Comparison of ENCODE assay signal across 26 cellular contexts in the genomic region with DNA sequence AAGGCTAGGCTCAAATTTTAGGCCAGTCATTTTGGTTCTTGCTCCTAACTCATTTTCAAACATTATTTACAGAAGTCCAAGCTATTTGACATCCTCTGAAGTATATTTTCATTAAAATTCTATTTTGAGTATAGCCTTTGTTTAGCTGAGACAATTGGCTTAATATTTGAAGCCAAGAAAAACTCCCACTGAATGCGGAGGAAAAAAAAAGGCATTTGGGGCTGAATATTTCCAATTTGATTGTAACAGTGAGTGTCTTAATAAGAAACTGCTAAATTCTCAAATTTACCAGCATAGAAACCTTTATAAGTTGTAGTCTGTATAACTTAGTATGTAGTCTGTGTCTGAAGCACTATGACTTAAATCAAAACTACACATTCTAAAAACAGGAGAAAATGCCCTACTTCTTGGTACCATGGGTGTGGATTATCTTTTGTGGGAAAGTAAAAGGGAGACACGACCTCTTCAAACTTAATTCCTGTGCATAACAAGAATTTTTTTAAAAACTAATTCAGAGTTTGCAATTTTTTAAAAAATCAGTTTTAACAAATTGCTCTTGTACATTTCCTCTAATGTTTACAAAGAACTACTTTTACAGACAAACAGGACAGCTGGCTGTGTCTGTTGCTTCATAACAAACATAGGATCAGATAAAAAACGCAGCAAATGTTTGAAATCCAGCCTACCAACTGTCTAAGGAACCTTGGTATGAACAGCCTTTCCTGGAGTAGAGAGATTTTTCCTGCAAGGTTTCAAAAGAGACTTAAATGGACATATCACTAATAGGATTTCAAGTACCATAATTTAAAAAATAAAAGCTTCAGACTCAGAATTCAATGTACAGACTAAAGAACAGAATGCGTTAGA. TPM values are rescaled to one million over a fixed set of nuclear protein-coding genes. Genes with fewer than 3 reads are reported as not detected.
DNase-seq lines count a peak whose midpoint lies in the region; ATAC-seq and TF ChIP-seq lines count a peak whose summit lies in the region.
"Had no signal": no experiment of that assay in that cellular context is flagged by ENCODE, and none has a peak within 500 bp of the region (broad histone marks: within the 10 kb centered on the region; RNA-seq: fewer than 3 reads in every experiment).

No MANE protein-coding gene starts in this region.

- H3K27me3 Mint-ChIP-seq in central memory CD8-positive, alpha-beta T cell = no peaks in the 10 kb centered on the region
- no peaks in the 10 kb centered on the region for H3K27me3 Mint-ChIP-seq in naive thymus-derived CD4-positive, alpha-beta T cell
- H3K27me3 Mint-ChIP-seq: stimulated activated naive B cell treated with anti-CD40 and anti-IgM and Interleukin-4, amounts not matched to agents 10 μg/mL and 1 μg/mL and 100 μg/mL, for 72 hours had no signal

- peaks cover 7% of the 10 kb centered on the region for H3K4me1 Mint-ChIP-seq in central memory CD8-positive, alpha-beta T cell
- H3K4me1 Mint-ChIP-seq in stimulated activated effector memory CD8-positive, alpha-beta T cell treated with anti-CD3 and anti-CD28 coated beads, Interleukin-12 subunit alpha, Interleukin-12 subunit beta, amount 100 ng/mL, for 72 hours = peaks cover 38% of the 10 kb centered on the region
- H3K4me1 Mint-ChIP-seq in naive thymus-derived CD4-positive, alpha-beta T cell = peaks cover 0 to 28% (median 0%) of the 10 kb centered on the region in 7 donors
- H3K4me1 Mint-ChIP-seq: stimulated activated naive B cell treated with anti-CD40 and anti-IgM and Interleukin-4, amounts not matched to agents 10 μg/mL and 1 μg/mL and 100 μg/mL, for 72 hours had no signal

- peaks cover 11% of the 10 kb centered on the region for H3K36me3 Mint-ChIP-seq in central memory CD8-positive, alpha-beta T cell (ENCODE audit: insufficient read depth)
- peaks cover 100% of the 10 kb centered on the region for H3K36me3 Mint-ChIP-seq in stimulated activated effector memory CD8-positive, alpha-beta T cell treated with anti-CD3 and anti-CD28 coated beads, Interleukin-12 subunit alpha, Interleukin-12 subunit beta, amount 100 ng/mL, for 72 hours
- peaks cover 0 to 36% (median 5%) of the 10 kb centered on the region in 5 donors for H3K36me3 Mint-ChIP-seq in naive thymus-derived CD4-positive, alpha-beta T cell
- H3K36me3 Mint-ChIP-seq: stimulated activated naive B cell treated with anti-CD40 and anti-IgM and Interleukin-4, amounts not matched to agents 10 μg/mL and 1 μg/mL and 100 μg/mL, for 72 hours had no signal

- H3K27ac Mint-ChIP-seq in central memory CD8-positive, alpha-beta T cell (ENCODE audit: low read depth) = peak overlapping the region; percentile 44
- peak overlapping the region; percentile 41 for H3K27ac Mint-ChIP-seq in stimulated activated effector memory CD8-positive, alpha-beta T cell treated with anti-CD3 and anti-CD28 coated beads, Interleukin-12 subunit alpha, Interleukin-12 subunit beta, amount 100 ng/mL, for 72 hours
- peak overlapping the region in 1 of 9 donors; percentile 25 for H3K27ac Mint-ChIP-seq in naive thymus-derived CD4-positive, alpha-beta T cell
- H3K27ac Mint-ChIP-seq: activated CD8-positive, alpha-beta T cell treated with anti-CD3 and anti-CD28 coated beads, Interleukin-2, amount 10 ng/mL, durations not matched to agents 7 days and 5 days; stimulated activated naive B cell treated with anti-CD40 and anti-IgM and Interleukin-4, amounts not matched to agents 10 μg/mL and 1 μg/mL and 100 μg/mL, for 72 hours had no signal

- intact Hi-C loops in left lung (cut with DNase I) = no loop called here
- intact Hi-C loops in naive thymus-derived CD4-positive, alpha-beta T cell (cut with micrococcal nuclease) = loop anchor here in 1 of 2 donors (5.0 kb wide), 2 partner anchors 52 to 77 kb away; no protein-coding TSS in a partner anchor

- POLR2A ChIA-PET in naive thymus-derived CD4-positive, alpha-beta T cell (lab: Charles Lee) = no interaction called here

- no peak for ATAC-seq in central memory CD8-positive, alpha-beta T cell (replicated peaks; ENCODE audit: extremely low read depth, poor library complexity, severe bottlenecking)
- no peak for ATAC-seq in left lung
- ATAC-seq in stimulated activated effector memory CD8-positive, alpha-beta T cell treated with anti-CD3 and anti-CD28 coated beads, Interleukin-12 subunit alpha, Interleukin-12 subunit beta, amount 100 ng/mL, for 72 hours = peak; percentile 40
- ATAC-seq in naive thymus-derived CD4-positive, alpha-beta T cell = no peak
- ATAC-seq: activated CD8-positive, alpha-beta T cell treated with anti-CD3 and anti-CD28 coated beads, Interleukin-2, amount 10 ng/mL, durations not matched to agents 7 days and 5 days; activated T-cell treated with anti-CD3 and anti-CD28 coated beads, Interleukin-2, amount 50 U/mL, for 4 hours; gastroesophageal sphincter; stimulated activated naive B cell treated with anti-CD40 and anti-IgM and Interleukin-4, amounts not matched to agents 10 μg/mL and 1 μg/mL and 100 μg/mL, for 72 hours had no signal

- TF ChIP-seq CTCF in left lung (IDR thresholded peaks at IDR 0.05) = no peak

- peak; percentile 15 for DNase-seq in DMS 273 (lab: John Stamatoyannopoulos, UW; ENCODE audit: unreplicated experiment)
- no peak for DNase-seq in DMS 273 treated with DMSO at 0.1 percent for 48 hours (lab: John Stamatoyannopoulos, UW)
- no peak for DNase-seq in central memory CD8-positive, alpha-beta T cell (ENCODE audit: low spot score in 2 of 2)
- DNase-seq in left lung = no peak
- no peak for DNase-seq in stimulated activated effector memory CD8-positive, alpha-beta T cell treated with anti-CD3 and anti-CD28 coated beads, Interleukin-12 subunit alpha, Interleukin-12 subunit beta, amount 100 ng/mL, for 72 hours (ENCODE audit: low spot score in 2 of 2)
- DNase-seq in stimulated activated CD4-positive, alpha-beta T cell treated with anti-CD3 and anti-CD28 coated beads, Interleukin-4, amount 100 ng/mL, for 24 hours = no peak
- no peak for DNase-seq in NCI-H748 treated with DMSO at 0.1 percent for 48 hours (lab: John Stamatoyannopoulos, UW)
- DNase-seq in naive thymus-derived CD4-positive, alpha-beta T cell = no peak
- DNase-seq: activated CD8-positive, alpha-beta T cell treated with anti-CD3 and anti-CD28 coated beads, Interleukin-2, amount 10 ng/mL, durations not matched to agents 7 days and 5 days; activated T-cell treated with anti-CD3 and anti-CD28 coated beads, Interleukin-2, amount 50 U/mL, for 4 hours; brain microvascular endothelial cell; DMS79 treated with DMSO at 0.1 percent for 48 hours; erythroblast; GOT3; IMR-90; MM.1S; NCI-H1436; NCI-H2171 treated with DMSO at 0.1 percent for 48 hours; NCI-H526 treated with DMSO at 0.1 percent for 48 hours; posterior cingulate gyrus; stimulated activated naive B cell treated with anti-CD40 and anti-IgM and Interleukin-4, amounts not matched to agents 10 μg/mL and 1 μg/mL and 100 μg/mL, for 72 hours; T-helper 9 cell; transverse colon had no signal

- H3K4me3 Mint-ChIP-seq in central memory CD8-positive, alpha-beta T cell = no peak overlapping the region
- H3K4me3 Mint-ChIP-seq in stimulated activated effector memory CD8-positive, alpha-beta T cell treated with anti-CD3 and anti-CD28 coated beads, Interleukin-12 subunit alpha, Interleukin-12 subunit beta, amount 100 ng/mL, for 72 hours = no peak overlapping the region
- H3K4me3 Mint-ChIP-seq in naive thymus-derived CD4-positive, alpha-beta T cell = no peak overlapping the region
- H3K4me3 Mint-ChIP-seq: activated CD8-positive, alpha-beta T cell treated with anti-CD3 and anti-CD28 coated beads, Interleukin-2, amount 10 ng/mL, durations not matched to agents 7 days and 5 days; activated T-cell treated with anti-CD3 and anti-CD28 coated beads, Interleukin-2, amount 50 U/mL, for 4 hours; stimulated activated naive B cell treated with anti-CD40 and anti-IgM and Interleukin-4, amounts not matched to agents 10 μg/mL and 1 μg/mL and 100 μg/mL, for 72 hours had no signal

- H3K4me3 ChIP-seq in left lung = no peak overlapping the region
- no peak overlapping the region for H3K4me3 ChIP-seq in naive thymus-derived CD4-positive, alpha-beta T cell (ENCODE audit: low read length)
- H3K4me3 ChIP-seq: gastroesophageal sphincter, transverse colon had no signal

- CTCF ChIA-PET in naive thymus-derived CD4-positive, alpha-beta T cell (lab: Charles Lee) = interaction anchor here (1.4 kb wide), 1 partner anchor 54 kb away, joined by 3 read pairs; no protein-coding TSS in a partner anchor

- peak overlapping the region; percentile 28 to 38 for H3K27ac ChIP-seq in left lung
- no peak overlapping the region for H3K27ac ChIP-seq in naive thymus-derived CD4-positive, alpha-beta T cell (ENCODE audit: low read depth, low read length)
- H3K27ac ChIP-seq: 22Rv1, brain microvascular endothelial cell, transverse colon had no signal

- no peaks in the 10 kb centered on the region for H3K9me3 Mint-ChIP-seq in central memory CD8-positive, alpha-beta T cell
- no peaks in the 10 kb centered on the region for H3K9me3 Mint-ChIP-seq in stimulated activated effector memory CD8-positive, alpha-beta T cell treated with anti-CD3 and anti-CD28 coated beads, Interleukin-12 subunit alpha, Interleukin-12 subunit beta, amount 100 ng/mL, for 72 hours
- H3K9me3 Mint-ChIP-seq in naive thymus-derived CD4-positive, alpha-beta T cell = no peaks in the 10 kb centered on the region
- H3K9me3 Mint-ChIP-seq: activated naive CD4-positive, alpha-beta T cell treated with anti-CD3 and anti-CD28 coated beads, Interleukin-2, amount 50 U/mL, for 72 hours; activated T-cell treated with anti-CD3 and anti-CD28 coated beads, Interleukin-2, amount 50 U/mL, for 4 hours; stimulated activated naive B cell treated with anti-CD40 and anti-IgM and Interleukin-4, amounts not matched to agents 10 μg/mL and 1 μg/mL and 100 μg/mL, for 72 hours had no signal

- H3K36me3 ChIP-seq in left lung = peaks cover 0 to 80% of the 10 kb centered on the region in 2 donors
- no peaks in the 10 kb centered on the region for H3K36me3 ChIP-seq in naive thymus-derived CD4-positive, alpha-beta T cell (ENCODE audit: control insufficient read depth in 2 of 3, insufficient read depth in 3 of 3, low read length in 3 of 3)
- H3K36me3 ChIP-seq: brain microvascular endothelial cell had no signal

- no peaks in the 10 kb centered on the region for H3K9me3 ChIP-seq in left lung
- H3K9me3 ChIP-seq in naive thymus-derived CD4-positive, alpha-beta T cell (ENCODE audit: control insufficient read depth in 2 of 3, low read length in 3 of 3) = no peaks in the 10 kb centered on the region
- H3K9me3 ChIP-seq: gastroesophageal sphincter, transverse colon had no signal

- no peaks in the 10 kb centered on the region for H3K27me3 ChIP-seq in left lung
- no peaks in the 10 kb centered on the region for H3K27me3 ChIP-seq in naive thymus-derived CD4-positive, alpha-beta T cell (ENCODE audit: control insufficient read depth in 2 of 2, insufficient read depth in 2 of 2, low read length in 2 of 2)
- H3K27me3 ChIP-seq: brain microvascular endothelial cell, gastroesophageal sphincter, transverse colon had no signal

- peaks cover 0 to 11% of the 10 kb centered on the region in 2 donors for H3K4me1 ChIP-seq in left lung
- H3K4me1 ChIP-seq in naive thymus-derived CD4-positive, alpha-beta T cell (ENCODE audit: control insufficient read depth in 2 of 2, insufficient read depth in 2 of 2, low read length in 2 of 2) = no peaks in the 10 kb centered on the region

RNA-seq across cellular contexts. Expression of gene LMOD3, which starts 52.7 kb away (rescaled TPM):
- total RNA-seq in left lung = under 1 TPM; 0.18 to 0.26 TPM
- total RNA-seq in naive thymus-derived CD4-positive, alpha-beta T cell = not detected
- under 1 TPM in 1 of 2 donors, not detected in 1; 0.05 TPM for polyA plus RNA-seq in naive thymus-derived CD4-positive, alpha-beta T cell
- total RNA-seq: activated CD8-positive, alpha-beta T cell treated with anti-CD3 and anti-CD28 coated beads, Interleukin-2, amount 10 ng/mL, durations not matched to agents 7 days and 5 days; activated naive CD4-positive, alpha-beta T cell treated with anti-CD3 and anti-CD28 coated beads, Interleukin-2, amount 50 U/mL, for 72 hours; activated T-cell treated with anti-CD3 and anti-CD28 coated beads, Interleukin-2, amount 50 U/mL, for 4 hours; IMR-90 had no signal
- polyA plus RNA-seq: IMR-90 had no signal
